12 cellular contexts compared by ENCODE assay signal in genomic region chr9:89667730-89668129, GRCh38.
DNase-seq lines count a peak whose midpoint lies in the region; ATAC-seq and TF ChIP-seq lines count a peak whose summit lies in the region.
"Had no signal": no experiment of that assay in that cellular context is flagged by ENCODE, and none has a peak within 500 bp of the region (broad histone marks: within the 10 kb centered on the region; RNA-seq: fewer than 3 reads in every experiment).

No MANE protein-coding gene starts in this region.

- H3K27ac ChIP-seq in right cardiac atrium (ENCODE audit: low read length) (no peak overlapping the region), right lobe of liver (peak overlapping the region; percentile 52 to 96 (median 92)), upper lobe of right lung (peak overlapping the region; percentile 55)
- H3K27ac ChIP-seq: foreskin keratinocyte, thoracic aorta had no signal

- H3K36me3 ChIP-seq in right lobe of liver (no peaks in the 10 kb centered on the region), upper lobe of right lung (no peaks in the 10 kb centered on the region)
- H3K36me3 ChIP-seq: thoracic aorta had no signal

- TF ChIP-seq POLR2A in right lobe of liver (IDR thresholded peaks at IDR 0.05), result no peak

- ATAC-seq in right cardiac atrium, result peak; percentile 21 to 55
- peak; percentile 37 to 67 (median 60) for ATAC-seq in right lobe of liver
- peak; percentile 76 for ATAC-seq in upper lobe of right lung
- no peak for ATAC-seq in GM18498 (IDR thresholded peaks at IDR 0.05; ENCODE audit: unreplicated experiment)
- ATAC-seq in GM18873 (IDR thresholded peaks at IDR 0.05; ENCODE audit: low FRiP score, unreplicated experiment), result no peak
- ATAC-seq: foreskin keratinocyte, WTC11 had no signal

- H3K4me1 ChIP-seq in right cardiac atrium (ENCODE audit: control insufficient read depth, insufficient read depth, low read length) (no peaks in the 10 kb centered on the region), right lobe of liver (peaks cover 3 to 81% (median 40%) of the 10 kb centered on the region in 4 donors), upper lobe of right lung (peaks cover 27% of the 10 kb centered on the region)
- H3K4me1 ChIP-seq: foreskin keratinocyte had no signal

- H3K4me3 ChIP-seq in right cardiac atrium (ENCODE audit: low read length), result no peak overlapping the region
- peak overlapping the region in 2 of 3 donors; percentile 24 to 30 for H3K4me3 ChIP-seq in right lobe of liver
- H3K4me3 ChIP-seq in upper lobe of right lung, result no peak overlapping the region
- H3K4me3 ChIP-seq: thoracic aorta had no signal

- 60% methylated on average over 8 of the region's 8 CpGs for WGBS in right cardiac atrium
- 17% methylated on average over 7 of the region's 8 CpGs for WGBS in right lobe of liver (ENCODE audit: insufficient coverage, low coverage, low lambda C conversion rate, missing lambda C conversion rate)

- intact Hi-C loops in right cardiac atrium (cut with DNase I) (no loop called here), cardiac septum (cut with DNase I) (no loop called here), right lobe of liver (cut with DNase I) (no loop called here), upper lobe of right lung (cut with DNase I) (no loop called here)

- DNase-seq in right cardiac atrium (no peak), cardiac septum (ENCODE audit: low spot score) (no peak), NCI-H69 (lab: John Stamatoyannopoulos, UW) (peak; percentile 62), right lobe of liver (peak; percentile 79 to 86 (median 80)), upper lobe of right lung (peak; percentile 82), DMS 273 (lab: John Stamatoyannopoulos, UW; ENCODE audit: unreplicated experiment) (no peak)
- DNase-seq: activated naive CD4-positive, alpha-beta T cell treated with anti-CD3 and anti-CD28 coated beads, Interleukin-2, amount 10 ng/mL, durations not matched to agents 7 days and 5 days; foreskin keratinocyte had no signal

- H3K27me3 ChIP-seq in right cardiac atrium (ENCODE audit: control insufficient read depth, insufficient read depth) (no peaks in the 10 kb centered on the region), right lobe of liver (no peaks in the 10 kb centered on the region), upper lobe of right lung (no peaks in the 10 kb centered on the region)
- H3K27me3 ChIP-seq: foreskin keratinocyte had no signal

- TF ChIP-seq CTCF in right lobe of liver (IDR thresholded peaks at IDR 0.05), result peak in 2 of 4 donors; percentile 8 to 9
- TF ChIP-seq CTCF in upper lobe of right lung (IDR thresholded peaks at IDR 0.05), result no peak

- H3K9me3 ChIP-seq in right cardiac atrium (ENCODE audit: control insufficient read depth, low read length) (no peaks in the 10 kb centered on the region), right lobe of liver (no peaks in the 10 kb centered on the region), upper lobe of right lung (no peaks in the 10 kb centered on the region)
- H3K9me3 ChIP-seq: thoracic aorta had no signal

Comparison
In these comparisons a context has a peak if more than half of its experiments do, and no peak if none do; other contexts are left out.
1. ATAC-seq: peak in right cardiac atrium (2 of 2), right lobe of liver (4 of 4) and upper lobe of right lung (single experiment); none in GM18498 (single experiment) and GM18873 (single experiment).
2. DNase-seq: peak in NCI-H69 (single experiment), right lobe of liver (3 of 3) and upper lobe of right lung (single experiment); none in right cardiac atrium (0 of 3), cardiac septum (single experiment) and DMS 273 (single experiment).
3. H3K4me3 ChIP-seq: peak in right lobe of liver (2 of 3); none in right cardiac atrium (single experiment) and upper lobe of right lung (single experiment).